ENCODE assay signal across 8 cellular contexts in the genomic region with DNA sequence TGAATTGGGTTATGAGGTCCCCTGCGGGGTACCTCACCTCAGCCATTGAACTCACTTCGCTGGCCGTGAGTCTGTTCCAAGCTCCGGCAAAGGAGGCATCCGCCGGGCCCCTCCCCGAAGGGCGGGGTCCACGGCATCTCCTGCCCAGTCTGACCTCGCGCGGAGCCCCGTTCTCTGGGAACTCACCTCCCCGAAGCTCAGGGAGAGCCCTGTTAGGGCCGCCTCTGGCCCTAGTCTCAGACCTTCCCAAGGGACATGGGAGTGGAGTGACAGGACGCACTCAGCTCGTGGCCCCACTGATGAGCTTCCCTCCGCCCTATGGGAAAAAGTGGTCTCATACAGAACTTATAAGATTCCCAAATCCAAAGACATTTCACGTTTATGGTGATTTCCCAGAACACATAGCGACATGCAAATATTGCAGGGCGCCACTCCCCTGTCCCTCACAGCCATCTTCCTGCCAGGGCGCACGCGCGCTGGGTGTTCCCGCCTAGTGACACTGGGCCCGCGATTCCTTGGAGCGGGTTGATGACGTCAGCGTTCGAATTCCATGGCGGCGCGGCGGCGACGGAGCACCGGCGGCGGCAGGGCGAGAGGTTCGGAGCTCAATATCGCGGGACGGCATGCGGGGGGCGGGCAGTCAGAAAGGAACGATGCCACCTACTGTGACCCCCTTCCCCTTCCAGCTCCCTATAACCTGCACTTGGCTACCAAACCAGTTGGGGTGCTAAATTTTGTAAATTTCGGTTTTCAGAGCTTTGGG. TPM values are rescaled to one million over a fixed set of nuclear protein-coding genes. Genes with fewer than 3 reads are reported as not detected.
DNase-seq lines count a peak whose midpoint lies in the region; ATAC-seq and TF ChIP-seq lines count a peak whose summit lies in the region.

A gene with protein sequence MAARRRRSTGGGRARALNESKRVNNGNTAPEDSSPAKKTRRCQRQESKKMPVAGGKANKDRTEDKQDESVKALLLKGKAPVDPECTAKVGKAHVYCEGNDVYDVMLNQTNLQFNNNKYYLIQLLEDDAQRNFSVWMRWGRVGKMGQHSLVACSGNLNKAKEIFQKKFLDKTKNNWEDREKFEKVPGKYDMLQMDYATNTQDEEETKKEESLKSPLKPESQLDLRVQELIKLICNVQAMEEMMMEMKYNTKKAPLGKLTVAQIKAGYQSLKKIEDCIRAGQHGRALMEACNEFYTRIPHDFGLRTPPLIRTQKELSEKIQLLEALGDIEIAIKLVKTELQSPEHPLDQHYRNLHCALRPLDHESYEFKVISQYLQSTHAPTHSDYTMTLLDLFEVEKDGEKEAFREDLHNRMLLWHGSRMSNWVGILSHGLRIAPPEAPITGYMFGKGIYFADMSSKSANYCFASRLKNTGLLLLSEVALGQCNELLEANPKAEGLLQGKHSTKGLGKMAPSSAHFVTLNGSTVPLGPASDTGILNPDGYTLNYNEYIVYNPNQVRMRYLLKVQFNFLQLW (plus strand): TSS at position 544 of the 763 bp plus-strand sequence. CDS start 7 bp downstream, at position 551.

- peaks cover 5% of the 10 kb centered on the region for H3K36me3 Mint-ChIP-seq in natural killer cell treated with Interleukin-12 subunit alpha and Interleukin-12 subunit beta and Interleukin-15 and Interleukin-18, amount 100 ng/mL, for 72 hours

- ATAC-seq in natural killer cell treated with Interleukin-12 subunit alpha and Interleukin-12 subunit beta and Interleukin-15 and Interleukin-18, amount 100 ng/mL, for 72 hours: peak; percentile 95 to 96
- peak; percentile 99 for ATAC-seq in stimulated activated naive CD8-positive, alpha-beta T cell treated with anti-CD3 and anti-CD28 coated beads, Interleukin-15, Interleukin-2, amounts not matched to agents 100 U/mL and 50 U/mL, for 24 hours

- peak within 1 kb of the TSS; percentile 81 to 93 for H3K27ac Mint-ChIP-seq in natural killer cell treated with Interleukin-12 subunit alpha and Interleukin-12 subunit beta and Interleukin-15 and Interleukin-18, amount 100 ng/mL, for 72 hours

- no peaks in the 10 kb centered on the region for H3K27me3 ChIP-seq in H7 (ENCODE audit: control insufficient read depth, insufficient read depth, low read length)

- DNase-seq in ELR (ENCODE audit: low read depth) (peak; percentile 99), H7 (peak; percentile 96), M059J (ENCODE audit: low read depth) (peak; percentile 100), SHP77 (lab: John Stamatoyannopoulos, UW) (peak; percentile 100), fibroblast of pulmonary artery (ENCODE audit: low read depth) (peak; percentile 100)
- peak; percentile 81 for DNase-seq in activated effector memory CD4-positive, alpha-beta T cell treated with Interleukin-2 at 50 U/mL for 16 hours
- DNase-seq in natural killer cell treated with Interleukin-12 subunit alpha and Interleukin-12 subunit beta and Interleukin-15 and Interleukin-18, amount 100 ng/mL, for 72 hours (ENCODE audit: low spot score): peak; percentile 96
- peak; percentile 97 for DNase-seq in stimulated activated naive CD8-positive, alpha-beta T cell treated with anti-CD3 and anti-CD28 coated beads, Interleukin-15, Interleukin-2, amounts not matched to agents 100 U/mL and 50 U/mL, for 24 hours

- H3K9me3 Mint-ChIP-seq in natural killer cell treated with Interleukin-12 subunit alpha and Interleukin-12 subunit beta and Interleukin-15 and Interleukin-18, amount 100 ng/mL, for 72 hours: no peaks in the 10 kb centered on the region

- H3K4me3 Mint-ChIP-seq in natural killer cell treated with Interleukin-12 subunit alpha and Interleukin-12 subunit beta and Interleukin-15 and Interleukin-18, amount 100 ng/mL, for 72 hours: peak within 1 kb of the TSS; percentile 86

- no peaks in the 10 kb centered on the region for H3K27me3 Mint-ChIP-seq in natural killer cell treated with Interleukin-12 subunit alpha and Interleukin-12 subunit beta and Interleukin-15 and Interleukin-18, amount 100 ng/mL, for 72 hours

- TF ChIP-seq CTCF in fibroblast of pulmonary artery (IDR thresholded peaks at IDR 0.05; ENCODE audit: low read length, missing control alignments): no peak

- peaks cover 12% of the 10 kb centered on the region for H3K36me3 ChIP-seq in H7 (replicated peaks; ENCODE audit: control insufficient read depth, insufficient read depth, low read length)

- peak within 1 kb of the TSS; percentile 78 for H3K4me3 ChIP-seq in H7 (ENCODE audit: insufficient read depth, low read depth, low read length)
- H3K4me3 ChIP-seq in fibroblast of pulmonary artery (replicated peaks; ENCODE audit: low read depth, low read length): peak within 1 kb of the TSS; percentile 94

- H3K4me1 Mint-ChIP-seq in natural killer cell treated with Interleukin-12 subunit alpha and Interleukin-12 subunit beta and Interleukin-15 and Interleukin-18, amount 100 ng/mL, for 72 hours (ENCODE audit: low read depth in 2 of 2): peaks cover 6 to 12% of the 10 kb centered on the region in 2 donors

RNA-seq across cellular contexts. Expression of the gene that starts here (rescaled TPM):
- 26.5 and 31.6 TPM in 2 replicates for total RNA-seq in H7 (2014; rRNA removed; shearing (Covaris generic))
- total RNA-seq in M059J (2014; rRNA removed; shearing (Covaris generic)): 25.4 and 27.8 TPM in 2 replicates
- 10 to 100 TPM; 23.7 to 37.2 TPM for total RNA-seq in natural killer cell treated with Interleukin-12 subunit alpha and Interleukin-12 subunit beta and Interleukin-15 and Interleukin-18, amount 100 ng/mL, for 72 hours

Comparison
In these comparisons a context has a peak if more than half of its experiments do, and no peak if none do; other contexts are left out.
1. Peak in every context shown above with its lines: DNase-seq, ATAC-seq and H3K4me3 ChIP-seq.